In the genomic region with DNA sequence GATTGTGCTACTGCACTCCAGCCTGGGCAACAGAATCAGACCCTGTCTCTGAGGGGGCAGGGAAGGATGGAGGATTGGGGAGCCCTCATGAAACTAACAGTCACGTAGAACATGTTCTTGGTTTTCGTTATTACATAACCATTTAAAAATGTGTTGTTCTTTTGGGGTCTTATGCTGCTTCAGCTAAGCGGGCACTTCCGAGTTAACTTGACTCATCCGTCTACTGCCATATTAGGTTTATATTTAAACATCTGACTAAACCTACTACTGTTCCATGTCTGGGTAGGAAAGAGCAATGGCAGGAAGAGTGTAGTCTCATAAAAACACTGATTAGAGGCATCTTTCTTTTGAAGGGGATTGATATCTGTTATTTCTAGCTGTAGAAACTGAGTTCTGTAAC, we compare ENCODE assay signal across 25 cellular contexts. TPM values are rescaled to one million over a fixed set of nuclear protein-coding genes. Genes with fewer than 3 reads are reported as not detected.
DNase-seq lines count a peak whose midpoint lies in the region; ATAC-seq, FAIRE-seq and TF ChIP-seq lines count a peak whose summit lies in the region.
"Had no signal": no experiment of that assay in that cellular context is flagged by ENCODE, and none has a peak within 500 bp of the region (broad histone marks: within the 10 kb centered on the region; RNA-seq: fewer than 3 reads in every experiment).

No MANE protein-coding gene starts in this region.

- no peak overlapping the region for H3K27ac ChIP-seq in CD4-positive, alpha-beta T cell (ENCODE audit: low read depth, low read length)
- H3K27ac ChIP-seq: foreskin keratinocyte, uterus had no signal

- no peak for TF ChIP-seq POLR2A in H54 (IDR thresholded peaks at IDR 0.05; ENCODE audit: low read depth, low read length)

- no peaks in the 10 kb centered on the region for H3K4me1 Mint-ChIP-seq in CD4-positive, alpha-beta T cell (ENCODE audit: low read depth)
- no peaks in the 10 kb centered on the region for H3K4me1 Mint-ChIP-seq in neural crest cell
- H3K4me1 Mint-ChIP-seq: nephron progenitor cell had no signal

- POLR2A ChIA-PET in CD4-positive, alpha-beta T cell (lab: Charles Lee) = no interaction called here

- H3K27ac Mint-ChIP-seq in CD4-positive, alpha-beta T cell = peak overlapping the region; percentile 11
- peak overlapping the region; percentile 37 for H3K27ac Mint-ChIP-seq in neural crest cell (ENCODE audit: unreplicated experiment)
- H3K27ac Mint-ChIP-seq: activated naive CD4-positive, alpha-beta T cell treated with anti-CD3 and anti-CD28 coated beads for 36 hours; nephron progenitor cell; T-helper 1 cell treated with Interleukin-12 subunit alpha and Interleukin-12 subunit beta and Interleukin-4 antibody, amounts not matched to agents 30 μg/mL and 1 μg/mL, for 36 hours had no signal

- FAIRE-seq in H54 (lab: Jason Lieb, UNC) = no peak
- FAIRE-seq: endometrium, GM12878, H1 had no signal

- H3K9me3 Mint-ChIP-seq in CD4-positive, alpha-beta T cell = no peaks in the 10 kb centered on the region
- H3K9me3 Mint-ChIP-seq in neural crest cell = no peaks in the 10 kb centered on the region
- H3K9me3 Mint-ChIP-seq: activated naive CD4-positive, alpha-beta T cell treated with anti-CD3 and anti-CD28 coated beads for 36 hours; nephron progenitor cell; stimulated activated naive CD8-positive, alpha-beta T cell treated with anti-CD3 and anti-CD28 coated beads, Interleukin-15, amount 100 ng/mL, for 72 hours; T-helper 1 cell treated with Interleukin-12 subunit alpha and Interleukin-12 subunit beta and Interleukin-4 antibody, amounts not matched to agents 30 μg/mL and 1 μg/mL, for 36 hours had no signal

- no peak for ATAC-seq in CD4-positive, alpha-beta T cell (ENCODE audit: poor library complexity)
- no peak for ATAC-seq in HG03354 (IDR thresholded peaks at IDR 0.05; ENCODE audit: poor library complexity, severe bottlenecking, unreplicated experiment)
- ATAC-seq: foreskin keratinocyte; GM12878; left ventricle myocardium superior; Right ventricle myocardium inferior; stimulated activated naive CD8-positive, alpha-beta T cell treated with anti-CD3 and anti-CD28 coated beads, Interleukin-15, amount 100 ng/mL, for 72 hours had no signal

- DNase-seq in CD4-positive, alpha-beta T cell = no peak
- DNase-seq in LHCN-M2 (ENCODE audit: low read depth) = peak; percentile 36
- DNase-seq in dermis blood vessel endothelial cell = peak; percentile 67
- DNase-seq in neural crest cell (ENCODE audit: low read depth, low spot score) = no peak
- DNase-seq in H54 (ENCODE audit: insufficient read length, low spot score) = no peak
- no peak for DNase-seq in HuH-7 (ENCODE audit: low spot score)
- DNase-seq in UCSD-AML1 (lab: John Stamatoyannopoulos, UW; ENCODE audit: unreplicated experiment) = no peak
- DNase-seq: activated CD4-positive, CD25-positive, alpha-beta regulatory T cell treated with anti-CD3 and anti-CD28 coated beads, Interleukin-2, amount 50 U/mL, for 72 hours; activated naive CD4-positive, alpha-beta T cell treated with anti-CD3 and anti-CD28 coated beads for 36 hours; Caco-2; foreskin keratinocyte; left ventricle myocardium superior; MM.1S; NCI-H187; nephron progenitor cell; stimulated activated naive CD8-positive, alpha-beta T cell treated with anti-CD3 and anti-CD28 coated beads, Interleukin-15, amount 100 ng/mL, for 72 hours; uterus had no signal

- no peak overlapping the region for H3K4me3 Mint-ChIP-seq in CD4-positive, alpha-beta T cell
- no peak overlapping the region for H3K4me3 Mint-ChIP-seq in neural crest cell
- H3K4me3 Mint-ChIP-seq: activated naive CD4-positive, alpha-beta T cell treated with anti-CD3 and anti-CD28 coated beads for 36 hours; nephron progenitor cell; stimulated activated naive CD8-positive, alpha-beta T cell treated with anti-CD3 and anti-CD28 coated beads, Interleukin-15, amount 100 ng/mL, for 72 hours; T-helper 1 cell treated with Interleukin-12 subunit alpha and Interleukin-12 subunit beta and Interleukin-4 antibody, amounts not matched to agents 30 μg/mL and 1 μg/mL, for 36 hours had no signal

- no peaks in the 10 kb centered on the region for H3K9me3 ChIP-seq in CD4-positive, alpha-beta T cell (ENCODE audit: control insufficient read depth, low read length)
- H3K9me3 ChIP-seq: Caco-2, uterus had no signal

- intact Hi-C loops in CD4-positive, alpha-beta T cell (cut with DNase I, micrococcal nuclease) = loop anchor here in 1 of 2 experiments (10.0 kb wide), 1 partner anchor 107 kb away; no protein-coding TSS in a partner anchor

- no peak for TF ChIP-seq CTCF in CD4-positive, alpha-beta T cell (IDR thresholded peaks at IDR 0.05)
- TF ChIP-seq CTCF in neural crest cell (conservative IDR thresholded peaks at IDR 0.05) = no peak

- CTCF ChIA-PET in CD4-positive, alpha-beta T cell (lab: Charles Lee) = interaction anchor here (0.6 kb wide), 1 partner anchor 65 kb away, joined by 4 read pairs; no protein-coding TSS in a partner anchor

- no peaks in the 10 kb centered on the region for H3K27me3 Mint-ChIP-seq in CD4-positive, alpha-beta T cell
- no peaks in the 10 kb centered on the region for H3K27me3 Mint-ChIP-seq in neural crest cell (ENCODE audit: low read depth)
- H3K27me3 Mint-ChIP-seq: stimulated activated naive CD8-positive, alpha-beta T cell treated with anti-CD3 and anti-CD28 coated beads, Interleukin-15, amount 100 ng/mL, for 72 hours had no signal

- no peaks in the 10 kb centered on the region for H3K27me3 ChIP-seq in CD4-positive, alpha-beta T cell (ENCODE audit: control insufficient read depth, insufficient read depth, low read length)
- H3K27me3 ChIP-seq: foreskin keratinocyte, uterus had no signal

- peaks cover 96% of the 10 kb centered on the region for H3K36me3 Mint-ChIP-seq in CD4-positive, alpha-beta T cell (ENCODE audit: low read depth)
- peaks cover 14% of the 10 kb centered on the region for H3K36me3 Mint-ChIP-seq in neural crest cell (ENCODE audit: low read depth)

RNA-seq across cellular contexts. Expression of a gene that starts 59.5 kb away (rescaled TPM):
- total RNA-seq in CD4-positive, alpha-beta T cell = not detected
- total RNA-seq in LHCN-M2 (2014; rRNA removed) = not detected in 2 replicates
- polyA plus RNA-seq in LHCN-M2 (2012) = 0.11 TPM
- total RNA-seq in dermis blood vessel endothelial cell = 0.14 and 0.17 TPM in 2 replicates
- total RNA-seq in neural crest cell = 0.19 TPM in 1 of 2 replicates, not detected in the other
- total RNA-seq: activated naive CD4-positive, alpha-beta T cell treated with anti-CD3 and anti-CD28 coated beads for 36 hours; foreskin keratinocyte; G401; GM12878; left ventricle myocardium superior; NCI-H460 had no signal
- polyA plus RNA-seq: foreskin keratinocyte, GM12878 had no signal

Comparison
In these comparisons a context has a peak if more than half of its experiments do, and no peak if none do; other contexts are left out.
1. DNase-seq: peak in LHCN-M2 (single experiment) and dermis blood vessel endothelial cell (single experiment); none in CD4-positive, alpha-beta T cell (0 of 10), neural crest cell (single experiment), H54 (single experiment), HuH-7 (single experiment) and UCSD-AML1 (single experiment).